ENCODE assay signal across 1 cellular context in the genomic region with DNA sequence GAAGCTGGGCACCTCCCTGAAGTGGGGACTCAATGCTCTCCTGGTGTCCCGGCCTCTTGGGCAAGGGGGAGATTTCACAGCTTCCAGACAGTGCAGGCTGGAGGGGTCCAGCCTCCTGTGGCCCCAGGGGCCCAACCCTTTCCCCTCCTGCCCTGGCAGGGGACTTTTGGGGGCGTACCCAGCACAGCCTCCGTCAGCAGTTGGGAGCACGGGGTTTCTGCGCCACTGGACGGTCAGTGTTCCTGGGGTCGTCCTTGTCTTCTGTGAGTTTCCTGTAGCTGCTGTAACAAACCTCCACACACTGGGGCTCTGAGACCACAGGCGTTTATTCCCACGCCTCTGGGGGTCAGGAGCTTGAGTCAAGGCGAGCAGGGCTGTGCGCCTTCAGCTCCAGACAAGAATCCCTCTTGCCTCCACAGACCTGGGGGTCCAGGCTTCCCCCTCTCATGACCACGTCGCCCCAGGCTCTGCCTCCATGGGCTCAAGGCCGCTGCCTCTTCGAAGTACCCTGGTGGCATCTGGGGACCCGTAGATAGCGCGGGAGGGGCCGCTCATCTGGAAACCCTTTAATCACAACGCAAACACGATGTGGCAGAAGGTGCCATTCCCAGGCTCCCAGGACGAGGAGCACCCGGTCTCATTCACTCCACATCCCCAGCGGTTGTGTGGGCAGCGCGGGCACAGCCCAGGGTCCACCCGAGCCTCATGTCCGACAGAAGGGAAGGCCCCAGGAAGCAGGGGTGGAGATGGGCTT.
TF ChIP-seq lines count a peak whose summit lies in the region.

No MANE protein-coding gene starts in this region.

TF ChIP-seq in HepG2, 621 proteins besides CTCF, POLR2A, EP300 and RAD21 (continued from another document):
- TF ChIP-seq HNRNPL (IDR thresholded peaks at IDR 0.05; ENCODE audit: low read depth, low read length), result 0 out of 2 replicates have a peak, but pooled peaks have one; percentile 54
TF ChIP-seq in HepG2: peak in this region for 2.
